8 cellular contexts compared by ENCODE assay signal in the genomic region with DNA sequence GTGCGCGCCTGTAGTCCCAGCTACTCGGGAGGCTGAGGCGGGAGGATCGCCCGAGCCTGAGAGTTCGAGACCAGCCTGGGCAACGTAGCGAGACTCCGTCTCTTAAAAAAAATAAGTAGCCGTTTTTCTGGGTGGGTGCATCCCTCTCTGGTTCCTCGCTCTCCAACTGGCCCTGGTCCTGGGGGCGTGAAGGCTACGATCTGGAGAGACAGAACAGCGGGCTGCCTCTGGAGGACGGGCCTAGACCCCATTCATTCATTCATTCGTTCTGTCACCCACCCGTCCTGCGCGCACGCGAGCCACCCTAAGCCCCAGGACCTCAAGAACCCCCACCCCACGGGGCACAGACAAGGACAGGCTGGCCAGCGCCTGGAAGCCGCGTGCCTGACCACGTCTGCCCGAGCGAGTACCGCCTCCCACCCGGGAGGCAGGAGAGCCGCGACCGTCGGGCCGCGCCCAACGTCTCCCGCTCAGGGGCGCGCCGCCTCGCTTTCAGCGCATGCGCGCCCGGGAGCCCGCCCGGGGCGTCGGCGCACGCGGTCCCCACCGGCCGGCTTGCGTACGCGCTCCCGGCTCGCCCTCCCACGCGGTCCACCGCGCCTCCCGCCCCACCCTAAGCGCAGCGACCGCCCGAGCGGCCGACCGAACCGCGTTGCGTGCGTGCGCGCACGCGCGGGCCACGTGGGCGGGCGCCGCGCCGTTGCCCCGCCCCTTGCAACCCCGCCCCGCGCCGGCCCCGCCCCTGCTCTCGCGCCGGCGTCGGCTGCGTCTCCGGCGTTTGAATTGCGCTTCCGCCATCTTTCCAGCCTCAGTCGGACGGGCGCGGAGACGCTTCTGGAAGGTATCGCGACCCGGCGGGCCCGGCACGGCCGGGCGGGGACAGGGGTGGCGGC. TPM values are rescaled to one million over a fixed set of nuclear protein-coding genes. Genes with fewer than 3 reads are reported as not detected.
DNase-seq lines count a peak whose midpoint lies in the region; ATAC-seq, FAIRE-seq and TF ChIP-seq lines count a peak whose summit lies in the region.

A gene (plus strand): TSS at position 781 of the 893 bp plus-strand sequence. CDS start 528 bp downstream, outside the sequence.

- H3K27me3 ChIP-seq in iPS-20b (ENCODE audit: insufficient read depth, low read length), result no peaks in the 10 kb centered on the region

- H3K9ac ChIP-seq in iPS-20b (ENCODE audit: low read depth, low read length), result peak within 1 kb of the TSS; percentile 99

- H3K4me1 ChIP-seq in A549, result peaks cover 30% of the 10 kb centered on the region
- peaks cover 12% of the 10 kb centered on the region for H3K4me1 ChIP-seq in iPS-20b (ENCODE audit: insufficient read depth, low read length)

- H3K9me3 ChIP-seq in A549, result no peaks in the 10 kb centered on the region
- no peaks in the 10 kb centered on the region for H3K9me3 ChIP-seq in iPS-20b (ENCODE audit: insufficient read depth, low read depth, low read length)

- TF ChIP-seq RAD21 in A549 (conservative IDR thresholded peaks at IDR 0.05 in 1 of 2, IDR thresholded peaks at IDR 0.05 in 1 of 2), result no peak

- in situ Hi-C loops in T47D (cut with HindIII; ENCODE audit: low pct_unique_long_range_greater_than_20kb, low sequenced_read_pairs), result no loop called here

- POLR2A ChIA-PET in A549 (lab: Yijun Ruan, JAX), result interaction anchor here (1.3 kb wide), 1 partner anchor 14 kb away, joined by 5 read pairs; no protein-coding TSS in a partner anchor

- CTCF ChIA-PET in A549 (lab: Yijun Ruan, JAX), result interaction anchor here (1.0 to 1.8 kb wide), 9 partner anchors 19 to 91 kb away, joined by 3 to 9 read pairs (median 4); a partner anchor contains a TSS

- no peak for FAIRE-seq in A549 (lab: Jason Lieb, UNC)

- peak within 1 kb of the TSS; percentile 97 for H3K4me2 ChIP-seq in A549

- H3K27ac ChIP-seq in A549 (peak within 1 kb of the TSS; percentile 100), VCaP (peak within 1 kb of the TSS; percentile 97), iPS-20b (ENCODE audit: low read length) (peak within 1 kb of the TSS; percentile 85), skin epidermis (peak within 1 kb of the TSS; percentile 86 to 98 (median 95))

- peak; percentile 94 for TF ChIP-seq POLR2A in A549 (IDR thresholded peaks at IDR 0.05; ENCODE audit: low read length)

- TF ChIP-seq CTCF in A549 (IDR thresholded peaks at IDR 0.05), result no peak
- no peak for TF ChIP-seq CTCF in VCaP (conservative IDR thresholded peaks at IDR 0.05)

- H3K4me3 ChIP-seq in A549, result peak within 1 kb of the TSS; percentile 98
- peak within 1 kb of the TSS; percentile 93 for H3K4me3 ChIP-seq in iPS-20b (ENCODE audit: low read length)
- H3K4me3 ChIP-seq in skin epidermis, result peak within 1 kb of the TSS; percentile 72 to 96 (median 88)

- TF ChIP-seq EP300 in A549 (IDR thresholded peaks at IDR 0.05), result no peak

- DNase-seq in A549 (ENCODE audit: low read depth in 1 of 2, low spot score in 1 of 2), result peak; percentile 95 to 97
- peak; percentile 96 for DNase-seq in NCI-H2196 (lab: John Stamatoyannopoulos, UW; ENCODE audit: unreplicated experiment)
- DNase-seq in T47D (ENCODE audit: low read depth in 1 of 2, low spot score in 1 of 2), result peak; percentile 97 to 99

- H3K36me3 ChIP-seq in iPS-20b (ENCODE audit: insufficient read depth, low read depth, low read length), result peaks cover 41% of the 10 kb centered on the region

- 1% methylated on average over 23 of the region's 118 CpGs for WGBS in A549 (ENCODE audit: missing lambda C conversion rate)

- ATAC-seq in A549, result peak; percentile 78 to 83
- ATAC-seq in GM18868 (IDR thresholded peaks at IDR 0.05; ENCODE audit: unreplicated experiment), result peak; percentile 72
- ATAC-seq in HG03108 (IDR thresholded peaks at IDR 0.05; ENCODE audit: unreplicated experiment), result peak; percentile 71

TF ChIP-seq in A549, 52 proteins besides CTCF, POLR2A, EP300 and RAD21 (continues in another document):
- TF ChIP-seq TFCP2L1 (CRISPR knock-in tag; IDR thresholded peaks at IDR 0.05), result 0 out of 2 replicates have a peak, but pooled peaks have one; percentile 9
- TF ChIP-seq HOXB5 (CRISPR knock-in tag; IDR thresholded peaks at IDR 0.05), result no peak; the same call in 1 of the 2 replicates
- TF ChIP-seq CEBPB (IDR thresholded peaks at IDR 0.05), result no peak
- no peak for TF ChIP-seq EHMT2 (IDR thresholded peaks at IDR 0.05; ENCODE audit: low read depth)
- TF ChIP-seq, protein P1, sequence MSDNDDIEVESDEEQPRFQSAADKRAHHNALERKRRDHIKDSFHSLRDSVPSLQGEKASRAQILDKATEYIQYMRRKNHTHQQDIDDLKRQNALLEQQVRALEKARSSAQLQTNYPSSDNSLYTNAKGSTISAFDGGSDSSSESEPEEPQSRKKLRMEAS (IDR thresholded peaks at IDR 0.05), result peak; percentile 91
- TF ChIP-seq HOXA7 (CRISPR knock-in tag; IDR thresholded peaks at IDR 0.05), result peak; percentile 79; the same call in 1 of the 2 replicates
- TF ChIP-seq HEYL (CRISPR knock-in tag; IDR thresholded peaks at IDR 0.05), result no peak
- TF ChIP-seq JUN (IDR thresholded peaks at IDR 0.05), result peak; percentile 0 to 93; a peak in 4 of 5 replicates
- peak; percentile 83; the same call in 1 of the 2 replicates for TF ChIP-seq PHF8 (IDR thresholded peaks at IDR 0.05; ENCODE audit: borderline replicate concordance, low read depth)
- peak; percentile 99 for TF ChIP-seq MYC (IDR thresholded peaks at IDR 0.05; ENCODE audit: borderline replicate concordance, low read length)
- TF ChIP-seq, protein P2, sequence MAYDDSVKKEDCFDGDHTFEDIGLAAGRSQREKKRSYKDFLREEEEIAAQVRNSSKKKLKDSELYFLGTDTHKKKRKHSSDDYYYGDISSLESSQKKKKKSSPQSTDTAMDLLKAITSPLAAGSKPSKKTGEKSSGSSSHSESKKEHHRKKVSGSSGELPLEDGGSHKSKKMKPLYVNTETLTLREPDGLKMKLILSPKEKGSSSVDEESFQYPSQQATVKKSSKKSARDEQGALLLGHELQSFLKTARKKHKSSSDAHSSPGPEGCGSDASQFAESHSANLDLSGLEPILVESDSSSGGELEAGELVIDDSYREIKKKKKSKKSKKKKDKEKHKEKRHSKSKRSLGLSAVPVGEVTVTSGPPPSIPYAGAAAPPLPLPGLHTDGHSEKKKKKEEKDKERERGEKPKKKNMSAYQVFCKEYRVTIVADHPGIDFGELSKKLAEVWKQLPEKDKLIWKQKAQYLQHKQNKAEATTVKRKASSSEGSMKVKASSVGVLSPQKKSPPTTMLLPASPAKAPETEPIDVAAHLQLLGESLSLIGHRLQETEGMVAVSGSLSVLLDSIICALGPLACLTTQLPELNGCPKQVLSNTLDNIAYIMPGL (CRISPR knock-in tag; IDR thresholded peaks at IDR 0.05; ENCODE audit: borderline replicate concordance), result 0 out of 2 replicates have a peak, but pooled peaks have one; percentile 70
- no peak for TF ChIP-seq FOSL2 (IDR thresholded peaks at IDR 0.05)
- TF ChIP-seq FOSL2 (CRISPR knock-in tag; IDR thresholded peaks at IDR 0.05), result no peak
- TF ChIP-seq SMC3 (IDR thresholded peaks at IDR 0.05), result no peak
- peak; percentile 57; the same call in 1 of the 2 replicates for TF ChIP-seq FOSB (CRISPR knock-in tag; IDR thresholded peaks at IDR 0.05)
- TF ChIP-seq KDM1A (IDR thresholded peaks at IDR 0.05; ENCODE audit: low read depth), result no peak
- TF ChIP-seq, protein P3, sequence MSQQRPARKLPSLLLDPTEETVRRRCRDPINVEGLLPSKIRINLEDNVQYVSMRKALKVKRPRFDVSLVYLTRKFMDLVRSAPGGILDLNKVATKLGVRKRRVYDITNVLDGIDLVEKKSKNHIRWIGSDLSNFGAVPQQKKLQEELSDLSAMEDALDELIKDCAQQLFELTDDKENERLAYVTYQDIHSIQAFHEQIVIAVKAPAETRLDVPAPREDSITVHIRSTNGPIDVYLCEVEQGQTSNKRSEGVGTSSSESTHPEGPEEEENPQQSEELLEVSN (IDR thresholded peaks at IDR 0.05; ENCODE audit: borderline replicate concordance, low read depth), result peak; percentile 91
- TF ChIP-seq CHD4 (IDR thresholded peaks at IDR 0.05; ENCODE audit: borderline replicate concordance), result no peak
- TF ChIP-seq, protein P4, sequence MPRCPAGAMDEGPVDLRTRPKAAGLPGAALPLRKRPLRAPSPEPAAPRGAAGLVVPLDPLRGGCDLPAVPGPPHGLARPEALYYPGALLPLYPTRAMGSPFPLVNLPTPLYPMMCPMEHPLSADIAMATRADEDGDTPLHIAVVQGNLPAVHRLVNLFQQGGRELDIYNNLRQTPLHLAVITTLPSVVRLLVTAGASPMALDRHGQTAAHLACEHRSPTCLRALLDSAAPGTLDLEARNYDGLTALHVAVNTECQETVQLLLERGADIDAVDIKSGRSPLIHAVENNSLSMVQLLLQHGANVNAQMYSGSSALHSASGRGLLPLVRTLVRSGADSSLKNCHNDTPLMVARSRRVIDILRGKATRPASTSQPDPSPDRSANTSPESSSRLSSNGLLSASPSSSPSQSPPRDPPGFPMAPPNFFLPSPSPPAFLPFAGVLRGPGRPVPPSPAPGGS (IDR thresholded peaks at IDR 0.05), result peak; percentile 88
- no peak; the same call in 1 of the 2 replicates for TF ChIP-seq GATA3 (IDR thresholded peaks at IDR 0.05; ENCODE audit: borderline replicate concordance)

RNA-seq across cellular contexts. Expression of the gene that starts here (rescaled TPM):
- polyA plus RNA-seq in A549 (2011; rRNA removed) (2,967 and 3,303 TPM in 2 replicates), A549 (2017; fragmentation: RNase III; extraction: RNeasy Plus Mini Kit Qiagen cat#74134 plus additional on column Dnase treatment) (1,859 to 1,987 TPM (median 1,941 TPM) in 3 replicates)
- polyA plus RNA-seq in A549 (2012; cell fraction: cytosol; rRNA removed), result 1,939 and 2,223 TPM in 2 replicates
- polyA plus RNA-seq in A549 (2012; cell fraction: nucleus; rRNA removed), result 601 and 850 TPM in 2 replicates
- 1,030 and 1,279 TPM in 2 replicates for polyA minus RNA-seq in A549 (2011; rRNA and poly(A)+ RNA removed)

Comparison
In these comparisons a context has a peak if more than half of its experiments do, and no peak if none do; other contexts are left out.
1. Peak in every context shown above with its lines: DNase-seq, ATAC-seq, H3K4me3 ChIP-seq and H3K27ac ChIP-seq.